In the genomic region with DNA sequence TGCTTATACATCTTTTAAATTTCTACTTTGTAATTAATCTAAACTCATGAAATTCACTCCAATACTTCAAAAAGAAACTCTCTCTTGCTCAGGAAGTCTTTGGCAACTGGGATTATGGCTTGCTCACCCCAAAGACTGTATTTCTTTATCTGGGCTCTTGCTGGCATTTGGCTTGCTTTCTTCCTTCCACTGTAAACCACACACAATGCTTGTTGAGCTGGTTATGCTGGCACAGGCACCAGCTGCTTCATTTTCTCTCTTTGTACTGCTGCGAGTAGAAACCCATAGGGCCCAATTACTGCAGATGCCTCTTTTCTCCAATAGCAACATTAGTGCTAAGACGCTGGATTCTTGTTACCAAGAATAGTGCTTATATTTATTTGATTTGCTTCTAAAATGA, we compare ENCODE assay signal across 12 cellular contexts.
A peak's percentile ranks its signal among the peaks of the same experiment; 100 is the strongest.
DNase-seq lines count a peak whose midpoint lies in the region; ATAC-seq lines count a peak whose summit lies in the region.
"Had no signal": no experiment of that assay in that cellular context is flagged by ENCODE, and none has a peak within 500 bp of the region (broad histone marks: within the 10 kb centered on the region; RNA-seq: fewer than 3 reads in every experiment).

No MANE protein-coding gene starts in this region.

- ATAC-seq in HG03159 (IDR thresholded peaks at IDR 0.05; ENCODE audit: unreplicated experiment) (no peak), HG02852 (IDR thresholded peaks at IDR 0.05; ENCODE audit: unreplicated experiment) (no peak), GM21737 (IDR thresholded peaks at IDR 0.05; ENCODE audit: unreplicated experiment) (no peak), GM18517 (IDR thresholded peaks at IDR 0.05; ENCODE audit: unreplicated experiment) (no peak)

- DNase-seq in COR-L47 (lab: John Stamatoyannopoulos, UW) (peak; percentile 44), NCI-H1092 (lab: John Stamatoyannopoulos, UW) (peak; percentile 59), NCI-H748 (lab: John Stamatoyannopoulos, UW; ENCODE audit: unreplicated experiment) (peak; percentile 85), fibroblast of gingiva (ENCODE audit: low read depth) (peak; percentile 16)
- DNase-seq: aorta, NCI-H187 treated with DMSO at 0.1 percent for 48 hours, small intestine, T-helper 1 cell had no signal

Comparison
In these comparisons a context has a peak if more than half of its experiments do, and no peak if none do; other contexts are left out.
1. DNase-seq: peak in every context shown above with its lines; median percentile 85 in NCI-H748; 59 in NCI-H1092; 44 in COR-L47; 16 in fibroblast of gingiva.